Comparison of ENCODE assay signal across 8 cellular contexts in genomic region chr12:57895337-57896138, GRCh38. TPM values are rescaled to one million over a fixed set of nuclear protein-coding genes. Genes with fewer than 3 reads are reported as not detected.
DNase-seq lines count a peak whose midpoint lies in the region; ATAC-seq and TF ChIP-seq lines count a peak whose summit lies in the region.

No MANE protein-coding gene starts in this region.

- ATAC-seq in HG03196 (IDR thresholded peaks at IDR 0.05; ENCODE audit: unreplicated experiment) = no peak

- no peak overlapping the region for H3K4me3 ChIP-seq in SJSA1
- peak overlapping the region in 2 of 4 donors; percentile 69 to 86 for H3K4me3 ChIP-seq in esophagus squamous epithelium

- H3K36me3 ChIP-seq in SJSA1 = no peaks in the 10 kb centered on the region
- H3K36me3 ChIP-seq in esophagus squamous epithelium = no peaks in the 10 kb centered on the region

- intact Hi-C loops in esophagus squamous epithelium (cut with DNase I) = no loop called here

- 68% methylated on average over 4 of the region's 5 CpGs for WGBS in esophagus squamous epithelium, 2 donors

- H3K27ac ChIP-seq in SJSA1 (peak overlapping the region; percentile 86), esophagus squamous epithelium (peak overlapping the region; percentile 92 to 99 (median 94))

- H3K4me1 ChIP-seq in SJSA1 (replicated peaks) = peaks cover 68% of the 10 kb centered on the region
- H3K4me1 ChIP-seq in esophagus squamous epithelium = peaks cover 68 to 94% (median 82%) of the 10 kb centered on the region in 3 donors

- H3K27me3 ChIP-seq in SJSA1 (replicated peaks) (no peaks in the 10 kb centered on the region), esophagus squamous epithelium (no peaks in the 10 kb centered on the region)

- peak; percentile 36 for DNase-seq in ELR (ENCODE audit: low read depth)
- peak in 1 of 2 experiments; percentile 74 for DNase-seq in SJSA1 (ENCODE audit: low read depth in 1 of 2, low spot score in 2 of 2)
- DNase-seq in esophagus squamous epithelium (lab: John Stamatoyannopoulos, UW) = no peak
- DNase-seq in retina = peak; percentile 53
- no peak for DNase-seq in GM19238 (ENCODE audit: insufficient read length, low spot score)
- DNase-seq in occipital lobe (lab: John Stamatoyannopoulos, UW) = no peak
- DNase-seq in NCI-H187 treated with DMSO at 0.1 percent for 48 hours (lab: John Stamatoyannopoulos, UW) = no peak

- TF ChIP-seq POLR2A in esophagus squamous epithelium (IDR thresholded peaks at IDR 0.05) = no peak

- H3K9me3 ChIP-seq in SJSA1 (replicated peaks) (no peaks in the 10 kb centered on the region), esophagus squamous epithelium (no peaks in the 10 kb centered on the region)

- TF ChIP-seq CTCF in esophagus squamous epithelium (IDR thresholded peaks at IDR 0.05) = no peak

RNA-seq across cellular contexts. Expression of gene ATP23, which starts 45.8 kb away (rescaled TPM):
- total RNA-seq in SJSA1 (2014; rRNA removed; shearing (Covaris generic)) = 275 and 410 TPM in 2 replicates
- total RNA-seq in esophagus squamous epithelium (10 to 100 TPM in 2 of 4 donors, 1 to 10 TPM in 2; 2.0 to 17.9 (median 8.6) TPM), occipital lobe (7.5 TPM)

RNA-seq across cellular contexts. Expression of gene CTDSP2, which starts 49.0 kb away (rescaled TPM):
- total RNA-seq in SJSA1 (2014; rRNA removed; shearing (Covaris generic)) = 420 and 508 TPM in 2 replicates
- total RNA-seq in esophagus squamous epithelium (100 to 1,000 TPM in 1 of 4 donors, 10 to 100 TPM in 3; 47.1 to 120 (median 71.7) TPM), occipital lobe (32.4 TPM)

Comparison
In these comparisons a context has a peak if more than half of its experiments do, and no peak if none do; other contexts are left out.
1. DNase-seq: peak in ELR (single experiment) and retina (single experiment); none in esophagus squamous epithelium (single experiment), GM19238 (single experiment), occipital lobe (single experiment) and NCI-H187 treated with DMSO at 0.1 percent for 48 hours (single experiment).
2. RNA of gene ATP23, which starts 45.8 kb away (total RNA-seq): 275 to 410 TPM in SJSA1; 2.0 to 17.9 TPM in esophagus squamous epithelium and 7.5 TPM in occipital lobe (single experiment); every median in the first group is over 10 times any median in the second.